In genomic region chr17:3668279-3669084, GRCh38 we compare ENCODE assay signal across 1 cellular context.
TF ChIP-seq lines count a peak whose summit lies in the region.

Gene EMC6, plus strand, starts transcription at chr17:3668812. Its CDS starts 335 bp downstream, at chr17:3669147.
Gene TAX1BP3, minus strand, starts transcription at chr17:3668578. Its CDS starts 52 bp downstream, at chr17:3668526.

TF ChIP-seq in HepG2, 621 proteins besides CTCF, POLR2A, EP300 and RAD21 (continued from another document and continues in another):
- no peak for TF ChIP-seq ZBTB40 (IDR thresholded peaks at IDR 0.05)
- TF ChIP-seq ZBTB40 (CRISPR knock-in tag; IDR thresholded peaks at IDR 0.05), result no peak; the same call in 1 of the 2 replicates
- TF ChIP-seq JUN (CRISPR knock-in tag; IDR thresholded peaks at IDR 0.05), result peak; percentile 12; the same call in 1 of the 2 replicates
- TF ChIP-seq ZNF274 (CRISPR knock-in tag; IDR thresholded peaks at IDR 0.05), result peak; percentile 26; the same call in 1 of the 2 replicates
- no peak for TF ChIP-seq GRHL1 (CRISPR knock-in tag; conservative IDR thresholded peaks at IDR 0.05)
- TF ChIP-seq RBM22 (optimal IDR thresholded peaks at IDR 0.05; ENCODE audit: low read length), result no peak
- TF ChIP-seq HIC2 (CRISPR knock-in tag; IDR thresholded peaks at IDR 0.05; ENCODE audit: low read depth), result no peak
- TF ChIP-seq ZZZ3 (CRISPR knock-in tag; IDR thresholded peaks at IDR 0.05; ENCODE audit: borderline replicate concordance), result peak; percentile 34; the same call in 1 of the 2 replicates
- TF ChIP-seq ZNF10 (CRISPR knock-in tag; IDR thresholded peaks at IDR 0.05; ENCODE audit: borderline replicate concordance, low read depth), result no peak
- TF ChIP-seq BRCA1 (CRISPR knock-in tag; IDR thresholded peaks at IDR 0.05), result peak; percentile 56
- TF ChIP-seq ZNF446 (CRISPR knock-in tag; IDR thresholded peaks at IDR 0.05), result no peak
- TF ChIP-seq SRSF1 (optimal IDR thresholded peaks at IDR 0.05; ENCODE audit: low read depth, low read length), result peak; percentile 77
- TF ChIP-seq IRX3 (CRISPR knock-in tag; IDR thresholded peaks at IDR 0.05; ENCODE audit: borderline replicate concordance, low read depth), result peak; percentile 33; the same call in 1 of the 2 replicates
- TF ChIP-seq RBM39 (IDR thresholded peaks at IDR 0.05; ENCODE audit: low read depth, low read length, poor library complexity, severe bottlenecking), result peak; percentile 82
- TF ChIP-seq ZNF512B (CRISPR knock-in tag; IDR thresholded peaks at IDR 0.05; ENCODE audit: borderline replicate concordance), result no peak
- TF ChIP-seq ZNF18 (CRISPR knock-in tag; IDR thresholded peaks at IDR 0.05; ENCODE audit: insufficient replicate concordance), result peak; percentile 13
- TF ChIP-seq FLYWCH1 (CRISPR knock-in tag; IDR thresholded peaks at IDR 0.05), result no peak
- TF ChIP-seq ZNF614 (CRISPR knock-in tag; IDR thresholded peaks at IDR 0.05; ENCODE audit: borderline replicate concordance), result no peak
- TF ChIP-seq GATAD1 (CRISPR knock-in tag; IDR thresholded peaks at IDR 0.05), result peak; percentile 94
- TF ChIP-seq ZNF720 (CRISPR knock-in tag; IDR thresholded peaks at IDR 0.05), result no peak
- TF ChIP-seq EZH2 (conservative IDR thresholded peaks at IDR 0.05; ENCODE audit: low read depth, low read length), result no peak
- no peak for TF ChIP-seq CBX1 (IDR thresholded peaks at IDR 0.05; ENCODE audit: low read depth)
- TF ChIP-seq ATF7 (IDR thresholded peaks at IDR 0.05), result no peak
- TF ChIP-seq ATF7 (CRISPR knock-in tag; IDR thresholded peaks at IDR 0.05), result no peak; the same call in none of the 2 replicates
- 0 out of 2 replicates have a peak, but pooled peaks have one; percentile 50 for TF ChIP-seq ZNF329 (CRISPR knock-in tag; IDR thresholded peaks at IDR 0.05; ENCODE audit: low read depth)
- TF ChIP-seq SETDB1 (CRISPR knock-in tag; IDR thresholded peaks at IDR 0.05; ENCODE audit: borderline replicate concordance), result no peak
- no peak for TF ChIP-seq THAP7 (CRISPR knock-in tag; IDR thresholded peaks at IDR 0.05)
- TF ChIP-seq NFYC (CRISPR knock-in tag; IDR thresholded peaks at IDR 0.05), result peak; percentile 82
- TF ChIP-seq ZNF616 (CRISPR knock-in tag; IDR thresholded peaks at IDR 0.05; ENCODE audit: low read depth), result peak; percentile 69; the same call in 1 of the 2 replicates
- TF ChIP-seq NCOR1 (IDR thresholded peaks at IDR 0.05; ENCODE audit: borderline replicate concordance, low read length), result no peak
- no peak; the same call in 1 of the 2 replicates for TF ChIP-seq KLF6 (CRISPR knock-in tag; IDR thresholded peaks at IDR 0.05)
- peak; percentile 47; the same call in 1 of the 2 replicates for TF ChIP-seq BORCS8-MEF2B (CRISPR knock-in tag; IDR thresholded peaks at IDR 0.05)
- TF ChIP-seq BCL3 (CRISPR knock-in tag; IDR thresholded peaks at IDR 0.05), result no peak
- no peak for TF ChIP-seq NFE2L2 (IDR thresholded peaks at IDR 0.05; ENCODE audit: low read length)
- TF ChIP-seq ZNF205 (CRISPR knock-in tag; IDR thresholded peaks at IDR 0.05), result peak; percentile 44; the same call in 1 of the 2 replicates
- peak; percentile 88 for TF ChIP-seq MAZ (IDR thresholded peaks at IDR 0.05; ENCODE audit: borderline replicate concordance, low read depth, low read length)
- TF ChIP-seq MAZ (CRISPR knock-in tag; IDR thresholded peaks at IDR 0.05; ENCODE audit: low read depth), result peak; percentile 65
